In genomic region chr1:155167166-155168104, GRCh38 we compare ENCODE assay signal across 8 cellular contexts. TPM values are rescaled to one million over a fixed set of nuclear protein-coding genes. Genes with fewer than 3 reads are reported as not detected.
DNase-seq lines count a peak whose midpoint lies in the region; ATAC-seq and TF ChIP-seq lines count a peak whose summit lies in the region.

No MANE protein-coding gene starts in this region.

- peak overlapping the region; percentile 90 for H3K4me2 ChIP-seq in OCI-LY7 (ENCODE audit: low read length)

- H3K27ac ChIP-seq in OCI-LY7 (ENCODE audit: low read depth, low read length, poor library complexity, severe bottlenecking): no peak overlapping the region

- in situ Hi-C loops in G401 (cut with HindIII; ENCODE audit: low sequenced_read_pairs): no loop called here

- H3K9me3 ChIP-seq in OCI-LY7 (ENCODE audit: low read length): no peaks in the 10 kb centered on the region

- no peaks in the 10 kb centered on the region for H3K9me2 ChIP-seq in OCI-LY7 (ENCODE audit: insufficient read depth, low read length)

- H3K4me3 Mint-ChIP-seq in mesothelial cell of epicardium: peak overlapping the region; percentile 60

- H3K36me3 ChIP-seq in OCI-LY7 (ENCODE audit: insufficient read depth, low read length): peaks cover 18% of the 10 kb centered on the region; the same call in 1 of the 2 replicates

- CTCF ChIA-PET in OCI-LY7 (lab: Charles Lee; ENCODE audit: unreplicated experiment): interaction anchor here (0.6 to 1.7 kb wide), 5 partner anchors 76 to 123 kb away, joined by 3 to 10 read pairs (median 5); no protein-coding TSS in a partner anchor

- peaks cover 13% of the 10 kb centered on the region for H3K4me1 Mint-ChIP-seq in mesothelial cell of epicardium

- ATAC-seq in HG03565 (IDR thresholded peaks at IDR 0.05; ENCODE audit: unreplicated experiment): no peak

- H3K4me1 ChIP-seq in OCI-LY7 (ENCODE audit: insufficient read depth, low read length, poor library complexity, severe bottlenecking): peaks cover 23% of the 10 kb centered on the region

- no TSS peak for BruUV-seq in OCI-LY7 (replicated peaks; lab: Mats Ljungman, UMichigan)

- POLR2A ChIA-PET in OCI-LY7 (lab: Charles Lee): no interaction called here

- H3K79me2 ChIP-seq in OCI-LY7 (ENCODE audit: insufficient read depth, low read depth, low read length): peaks cover 10% of the 10 kb centered on the region; the same call in 1 of the 2 replicates

- no peak overlapping the region for H3K4me3 ChIP-seq in Jurkat, Clone E6-1 (ENCODE audit: low read length)
- peak overlapping the region; percentile 59 for H3K4me3 ChIP-seq in OCI-LY7 (ENCODE audit: low read depth, low read length, poor library complexity, severe bottlenecking)

- H3K27ac Mint-ChIP-seq in mesothelial cell of epicardium: peak overlapping the region; percentile 77

- no peaks in the 10 kb centered on the region for H4K20me1 ChIP-seq in OCI-LY7 (ENCODE audit: insufficient read depth, low read length)

- intact Hi-C loops in OCI-LY7 (cut with micrococcal nuclease; ENCODE audit: unreplicated experiment): loop anchor here (1.0 kb wide), 1 partner anchor 76 kb away; no protein-coding TSS in a partner anchor

- peaks cover 8% of the 10 kb centered on the region for H3K36me3 Mint-ChIP-seq in mesothelial cell of epicardium

- no peaks in the 10 kb centered on the region for H3K27me3 Mint-ChIP-seq in mesothelial cell of epicardium (ENCODE audit: low read depth)

- H3K9me3 Mint-ChIP-seq in mesothelial cell of epicardium: no peaks in the 10 kb centered on the region

- peak overlapping the region; percentile 83 for H2AFZ ChIP-seq in OCI-LY7 (ENCODE audit: low read length)

- TF ChIP-seq CTCF in OCI-LY7 (conservative IDR thresholded peaks at IDR 0.05; ENCODE audit: low read length) (peak; percentile 95), mesothelial cell of epicardium (IDR thresholded peaks at IDR 0.05; ENCODE audit: unreplicated experiment) (peak; percentile 83)

- DNase-seq in G401 (ENCODE audit: low spot score) (peak; percentile 92), OCI-LY7 (ENCODE audit: low spot score) (peak; percentile 91), epidermal melanocyte (ENCODE audit: insufficient read length, low spot score) (peak; percentile 70), mesothelial cell of epicardium (ENCODE audit: low spot score in 2 of 2, unreplicated experiment in 2 of 2) (peak; percentile 82 to 91)
- peak; percentile 69 for DNase-seq in Jurkat, Clone E6-1 (ENCODE audit: low read depth, low spot score)
- DNase-seq in activated CD8-positive, alpha-beta memory T cell treated with anti-CD3 and anti-CD28 coated beads, Interleukin-2, amount 50 U/mL, for 48 hours: peak; percentile 98
- DNase-seq in stimulated activated CD8-positive, alpha-beta memory T cell treated with anti-CD3 and anti-CD28 coated beads, Interleukin-2, amount 100 ng/mL, for 1 hour (ENCODE audit: low read depth in 2 of 2): peak; percentile 70 to 74

RNA-seq across cellular contexts. Expression of gene KRTCAP2, which starts 5.7 kb away (rescaled TPM):
- 177 and 223 TPM in 2 replicates for total RNA-seq in G401 (2014; rRNA removed; shearing (Covaris generic))
- 345 TPM for polyA plus RNA-seq in Jurkat, Clone E6-1 (2012; ENCODE audit: insufficient read depth, insufficient read length)
- total RNA-seq in OCI-LY7 (2014; rRNA removed; shearing (Covaris generic)): 80.5 and 128 TPM in 2 replicates
- 141 and 166 TPM in 2 replicates for total RNA-seq in OCI-LY7 (2022)
- total RNA-seq in mesothelial cell of epicardium: 120 to 143 TPM (median 123 TPM) in 3 replicates

RNA-seq across cellular contexts. Expression of gene TRIM46, which starts 6.2 kb away (rescaled TPM):
- 0.14 and 0.37 TPM in 2 replicates for total RNA-seq in G401 (2014; rRNA removed; shearing (Covaris generic))
- 6.9 TPM for polyA plus RNA-seq in Jurkat, Clone E6-1 (2012; ENCODE audit: insufficient read depth, insufficient read length)
- 1.3 and 3.1 TPM in 2 replicates for total RNA-seq in OCI-LY7 (2014; rRNA removed; shearing (Covaris generic))
- 3.9 and 4.5 TPM in 2 replicates for total RNA-seq in OCI-LY7 (2022)
- 5.7 to 6.6 TPM (median 6.3 TPM) in 3 replicates for total RNA-seq in mesothelial cell of epicardium

RNA-seq across cellular contexts. Expression of gene DPM3, which starts 27.1 kb away (rescaled TPM):
- total RNA-seq in G401 (2014; rRNA removed; shearing (Covaris generic)): 83.3 and 104 TPM in 2 replicates
- polyA plus RNA-seq in Jurkat, Clone E6-1 (2012; ENCODE audit: insufficient read depth, insufficient read length): 57.0 TPM
- 32.5 and 41.8 TPM in 2 replicates for total RNA-seq in OCI-LY7 (2014; rRNA removed; shearing (Covaris generic))
- total RNA-seq in OCI-LY7 (2022): 56.2 and 65.9 TPM in 2 replicates
- 49.7 to 60.9 TPM (median 54.1 TPM) in 3 replicates for total RNA-seq in mesothelial cell of epicardium

RNA-seq across cellular contexts. Expression of gene SLC50A1, which starts 31.8 kb away (rescaled TPM):
- total RNA-seq in G401 (2014; rRNA removed; shearing (Covaris generic)): 15.9 and 19.8 TPM in 2 replicates
- polyA plus RNA-seq in Jurkat, Clone E6-1 (2012; ENCODE audit: insufficient read depth, insufficient read length): 34.0 TPM
- total RNA-seq in OCI-LY7 (2014; rRNA removed; shearing (Covaris generic)): 11.6 and 12.3 TPM in 2 replicates
- 46.1 and 48.0 TPM in 2 replicates for total RNA-seq in OCI-LY7 (2022)
- total RNA-seq in mesothelial cell of epicardium: 25.6 to 33.5 TPM (median 25.9 TPM) in 3 replicates

RNA-seq across cellular contexts. Expression of gene EFNA1, which starts 39.8 kb away (rescaled TPM):
- total RNA-seq in G401 (2014; rRNA removed; shearing (Covaris generic)): 2.8 and 5.3 TPM in 2 replicates
- 2.6 TPM for polyA plus RNA-seq in Jurkat, Clone E6-1 (2012; ENCODE audit: insufficient read depth, insufficient read length)
- not detected in 2 replicates for total RNA-seq in OCI-LY7 (2014; rRNA removed; shearing (Covaris generic))
- total RNA-seq in OCI-LY7 (2022) (not detected in 2 replicates), mesothelial cell of epicardium (92.4 to 94.8 TPM (median 93.1 TPM) in 3 replicates)
